ENCODE assay signal across 29 cellular contexts in genomic region chr1:198687429-198687828, GRCh38. TPM values are rescaled to one million over a fixed set of nuclear protein-coding genes. Genes with fewer than 3 reads are reported as not detected.
DNase-seq lines count a peak whose midpoint lies in the region; ATAC-seq and TF ChIP-seq lines count a peak whose summit lies in the region.
"Had no signal": no experiment of that assay in that cellular context is flagged by ENCODE, and none has a peak within 500 bp of the region (broad histone marks: within the 10 kb centered on the region; RNA-seq: fewer than 3 reads in every experiment).

No MANE protein-coding gene starts in this region.

- no peak overlapping the region for H3K4me3 Mint-ChIP-seq in stimulated activated naive CD8-positive, alpha-beta T cell treated with anti-CD3 and anti-CD28 coated beads, Interleukin-15, Interleukin-2, amounts not matched to agents 100 ng/mL and 50 ng/mL, for 24 hours
- no peak overlapping the region for H3K4me3 Mint-ChIP-seq in T-helper 17 cell
- peak overlapping the region; percentile 21 to 55 for H3K4me3 Mint-ChIP-seq in stimulated activated naive CD8-positive, alpha-beta T cell treated with anti-CD3 and anti-CD28 coated beads, Interleukin-15, amount 100 ng/mL, for 72 hours

- H3K36me3 Mint-ChIP-seq in stimulated activated naive CD8-positive, alpha-beta T cell treated with anti-CD3 and anti-CD28 coated beads, Interleukin-15, Interleukin-2, amounts not matched to agents 100 ng/mL and 50 ng/mL, for 24 hours (ENCODE audit: low read depth): peaks cover 34% of the 10 kb centered on the region
- H3K36me3 Mint-ChIP-seq in T-helper 17 cell (ENCODE audit: low read depth): peaks cover 12% of the 10 kb centered on the region

- H3K9me3 ChIP-seq in T-helper 17 cell (ENCODE audit: control insufficient read depth, low read length, poor library complexity, severe bottlenecking): no peaks in the 10 kb centered on the region
- no peaks in the 10 kb centered on the region for H3K9me3 ChIP-seq in effector memory CD4-positive, alpha-beta T cell (ENCODE audit: control insufficient read depth, low read length)
- no peaks in the 10 kb centered on the region for H3K9me3 ChIP-seq in lower lobe of right lung
- H3K9me3 ChIP-seq: heart left ventricle, prostate gland, vagina had no signal

- no peak for TF ChIP-seq CTCF in lower lobe of right lung (IDR thresholded peaks at IDR 0.05)

- H3K4me3 ChIP-seq in effector memory CD4-positive, alpha-beta T cell (ENCODE audit: insufficient read depth, low read depth, low read length, poor library complexity, severe bottlenecking): no peak overlapping the region
- no peak overlapping the region for H3K4me3 ChIP-seq in lower lobe of right lung
- H3K4me3 ChIP-seq: heart left ventricle, prostate gland, vagina had no signal

- peak overlapping the region; percentile 80 for H3K27ac ChIP-seq in effector memory CD4-positive, alpha-beta T cell (ENCODE audit: insufficient read depth, low read length, poor library complexity, severe bottlenecking)
- no peak overlapping the region for H3K27ac ChIP-seq in lower lobe of right lung
- H3K27ac ChIP-seq: C4-2B, prostate gland, vagina had no signal

- H3K4me1 Mint-ChIP-seq in stimulated activated naive CD8-positive, alpha-beta T cell treated with anti-CD3 and anti-CD28 coated beads, Interleukin-15, Interleukin-2, amounts not matched to agents 100 ng/mL and 50 ng/mL, for 24 hours (ENCODE audit: low read depth): peaks cover 91% of the 10 kb centered on the region
- peaks cover 58% of the 10 kb centered on the region for H3K4me1 Mint-ChIP-seq in T-helper 17 cell
- H3K4me1 Mint-ChIP-seq in stimulated activated naive CD8-positive, alpha-beta T cell treated with anti-CD3 and anti-CD28 coated beads, Interleukin-15, amount 100 ng/mL, for 72 hours: peaks cover 86% of the 10 kb centered on the region

- no peaks in the 10 kb centered on the region for H3K27me3 Mint-ChIP-seq in stimulated activated naive CD8-positive, alpha-beta T cell treated with anti-CD3 and anti-CD28 coated beads, Interleukin-15, Interleukin-2, amounts not matched to agents 100 ng/mL and 50 ng/mL, for 24 hours
- no peaks in the 10 kb centered on the region for H3K27me3 Mint-ChIP-seq in T-helper 17 cell
- no peaks in the 10 kb centered on the region for H3K27me3 Mint-ChIP-seq in stimulated activated naive CD8-positive, alpha-beta T cell treated with anti-CD3 and anti-CD28 coated beads, Interleukin-15, amount 100 ng/mL, for 72 hours

- peaks cover 6% of the 10 kb centered on the region for H3K36me3 ChIP-seq in effector memory CD4-positive, alpha-beta T cell (ENCODE audit: control insufficient read depth, insufficient read depth, low read length)
- no peaks in the 10 kb centered on the region for H3K36me3 ChIP-seq in lower lobe of right lung
- H3K36me3 ChIP-seq: heart left ventricle, prostate gland, vagina had no signal

- no peaks in the 10 kb centered on the region for H3K27me3 ChIP-seq in effector memory CD4-positive, alpha-beta T cell (replicated peaks; ENCODE audit: control insufficient read depth, insufficient read depth, low read length, poor library complexity, severe bottlenecking)
- H3K27me3 ChIP-seq in lower lobe of right lung (ENCODE audit: low read depth): no peaks in the 10 kb centered on the region
- H3K27me3 ChIP-seq: heart left ventricle, vagina had no signal

- H3K27ac Mint-ChIP-seq in stimulated activated naive CD8-positive, alpha-beta T cell treated with anti-CD3 and anti-CD28 coated beads, Interleukin-15, Interleukin-2, amounts not matched to agents 100 ng/mL and 50 ng/mL, for 24 hours: peak overlapping the region; percentile 78
- peak overlapping the region; percentile 98 for H3K27ac Mint-ChIP-seq in T-helper 17 cell
- H3K27ac Mint-ChIP-seq in stimulated activated naive CD8-positive, alpha-beta T cell treated with anti-CD3 and anti-CD28 coated beads, Interleukin-15, amount 100 ng/mL, for 72 hours: peak overlapping the region; percentile 95 to 96
- H3K27ac Mint-ChIP-seq: T-helper 1 cell treated with Interleukin-12 subunit alpha and Interleukin-12 subunit beta and Interleukin-4 antibody, amounts not matched to agents 30 μg/mL and 1 μg/mL, for 36 hours had no signal

- intact Hi-C loops in lower lobe of right lung (cut with DNase I): no loop called here

- H3K9me3 Mint-ChIP-seq in stimulated activated naive CD8-positive, alpha-beta T cell treated with anti-CD3 and anti-CD28 coated beads, Interleukin-15, Interleukin-2, amounts not matched to agents 100 ng/mL and 50 ng/mL, for 24 hours: no peaks in the 10 kb centered on the region
- H3K9me3 Mint-ChIP-seq in stimulated activated naive CD8-positive, alpha-beta T cell treated with anti-CD3 and anti-CD28 coated beads, Interleukin-15, amount 100 ng/mL, for 72 hours: no peaks in the 10 kb centered on the region
- H3K9me3 Mint-ChIP-seq: T-helper 1 cell treated with Interleukin-12 subunit alpha and Interleukin-12 subunit beta and Interleukin-4 antibody, amounts not matched to agents 30 μg/mL and 1 μg/mL, for 36 hours had no signal

- peaks cover 78% of the 10 kb centered on the region for H3K4me1 ChIP-seq in effector memory CD4-positive, alpha-beta T cell (ENCODE audit: control insufficient read depth, insufficient read depth, low read length, poor library complexity, severe bottlenecking)
- H3K4me1 ChIP-seq in lower lobe of right lung: peaks cover 27% of the 10 kb centered on the region
- H3K4me1 ChIP-seq: prostate gland, vagina had no signal

- ATAC-seq in stimulated activated naive CD8-positive, alpha-beta T cell treated with anti-CD3 and anti-CD28 coated beads, Interleukin-15, Interleukin-2, amounts not matched to agents 100 U/mL and 50 U/mL, for 24 hours: no peak
- ATAC-seq in T-helper 17 cell: peak; percentile 37
- ATAC-seq in stimulated activated naive CD8-positive, alpha-beta T cell treated with anti-CD3 and anti-CD28 coated beads, Interleukin-15, amount 100 ng/mL, for 72 hours: peak; percentile 35
- ATAC-seq in lower lobe of right lung: no peak
- ATAC-seq: heart left ventricle, sciatic nerve had no signal

- no peak for DNase-seq in stimulated activated naive CD8-positive, alpha-beta T cell treated with anti-CD3 and anti-CD28 coated beads, Interleukin-15, Interleukin-2, amounts not matched to agents 100 U/mL and 50 U/mL, for 24 hours
- DNase-seq in T-helper 17 cell (peak in 1 of 3 donors; percentile 20), lower lobe of right lung (no peak), NCI-H1105 treated with DMSO at 0.1 percent for 48 hours (lab: John Stamatoyannopoulos, UW) (no peak), Ammon's horn (ENCODE audit: low spot score) (no peak)
- DNase-seq in effector memory CD4-positive, alpha-beta T cell: no peak
- no peak for DNase-seq in stimulated activated naive CD8-positive, alpha-beta T cell treated with anti-CD3 and anti-CD28 coated beads, Interleukin-15, amount 100 ng/mL, for 72 hours
- DNase-seq: activated CD8-positive, alpha-beta memory T cell treated with anti-CD3 and anti-CD28 coated beads, Interleukin-2, amount 50 U/mL, for 4 hours; activated effector memory CD4-positive, alpha-beta T cell treated with Interleukin-2 at 50 U/mL for 16 hours; effector CD8-positive, alpha-beta T cell; erythroblast; foreskin fibroblast; heart left ventricle; Kasumi-1; kidney glomerular epithelial cell; NCI-H1436 treated with DMSO at 0.1 percent for 48 hours; NCI-H2107; NCI-H446; nucleus accumbens; stimulated activated naive CD4-positive, alpha-beta T cell treated with Interleukin-2 at 50 U/mL for 16 hours had no signal

RNA-seq across cellular contexts. Expression of gene PTPRC, which starts 48.6 kb away (rescaled TPM):
- total RNA-seq in T-helper 17 cell (100 to 1,000 TPM; 697 to 813 TPM), lower lobe of right lung (214 TPM)
- total RNA-seq: bronchial epithelial cell, Daoy, lung microvascular endothelial cell had no signal

Comparison
In these comparisons a context has a peak if more than half of its experiments do, and no peak if none do; other contexts are left out.
1. H3K4me3 Mint-ChIP-seq: peak in stimulated activated naive CD8-positive, alpha-beta T cell treated with anti-CD3 and anti-CD28 coated beads, Interleukin-15, amount 100 ng/mL, for 72 hours (2 of 2); none in stimulated activated naive CD8-positive, alpha-beta T cell treated with anti-CD3 and anti-CD28 coated beads, Interleukin-15, Interleukin-2, amounts not matched to agents 100 ng/mL and 50 ng/mL, for 24 hours (single experiment) and T-helper 17 cell (single experiment).
2. ATAC-seq: peak in T-helper 17 cell (single experiment) and stimulated activated naive CD8-positive, alpha-beta T cell treated with anti-CD3 and anti-CD28 coated beads, Interleukin-15, amount 100 ng/mL, for 72 hours (single experiment); none in stimulated activated naive CD8-positive, alpha-beta T cell treated with anti-CD3 and anti-CD28 coated beads, Interleukin-15, Interleukin-2, amounts not matched to agents 100 U/mL and 50 U/mL, for 24 hours (single experiment) and lower lobe of right lung (0 of 2).
3. Peak in every context shown above with its lines, with median percentiles within 50 percentile points of each other: H3K27ac Mint-ChIP-seq.